ENCODE assay signal across 1 cellular context in genomic region chr20:62523473-62524203, GRCh38.
TF ChIP-seq lines count a peak whose summit lies in the region.

No MANE protein-coding gene starts in this region.

TF ChIP-seq in K562, 482 proteins besides CTCF, POLR2A, EP300 and RAD21 (continued from another document):
- TF ChIP-seq CLOCK (CRISPR knock-in tag; IDR thresholded peaks at IDR 0.05; ENCODE audit: borderline replicate concordance) (no peak), E2F6 (IDR thresholded peaks at IDR 0.05; ENCODE audit: borderline replicate concordance in 1 of 2, extremely low read depth in 1 of 2, insufficient read depth in 1 of 2, insufficient read length in 1 of 2, low read depth in 1 of 2, low read length in 1 of 2, poor library complexity in 1 of 2, severe bottlenecking in 1 of 2) (peak; percentile 11 to 26), CTBP1 (IDR thresholded peaks at IDR 0.05; ENCODE audit: borderline replicate concordance) (peak; percentile 82), ADNP (tag; IDR thresholded peaks at IDR 0.05) (no peak), SMARCA4 (IDR thresholded peaks at IDR 0.05) (peak; percentile 27; the same call in 1 of the 2 replicates), NFE2 (IDR thresholded peaks at IDR 0.05; ENCODE audit: low read depth) (peak; percentile 35; the same call in 1 of the 2 replicates), MNT (conservative IDR thresholded peaks at IDR 0.05) (0 out of 4 replicates have a peak, but pooled peaks of 1 of the 2 experiments have one; percentile 27), TBP (optimal IDR thresholded peaks at IDR 0.05; ENCODE audit: low read depth, low read length) (peak; percentile 74), ESRRA (IDR thresholded peaks at IDR 0.05; ENCODE audit: borderline replicate concordance, low read depth) (peak; percentile 87), FOXA3 (CRISPR knock-in tag; conservative IDR thresholded peaks at IDR 0.05 in 1 of 2, IDR thresholded peaks at IDR 0.05 in 1 of 2) (no peak), ZHX1 (conservative IDR thresholded peaks at IDR 0.05; ENCODE audit: low read length) (no peak), L3MBTL2 (IDR thresholded peaks at IDR 0.05) (peak; percentile 64), RCOR1 (IDR thresholded peaks at IDR 0.05; ENCODE audit: borderline replicate concordance in 1 of 2, low read depth in 2 of 2, low read length in 2 of 2) (peak in 1 of 2 experiments; percentile 81; a peak in 1 of 4 replicates), MEF2D (tag; conservative IDR thresholded peaks at IDR 0.05; ENCODE audit: low read depth) (no peak), NRF1 (conservative IDR thresholded peaks at IDR 0.05 in 1 of 2, IDR thresholded peaks at IDR 0.05 in 1 of 2) (peak in 1 of 2 experiments; percentile 25; a peak in 2 of 4 replicates), TOE1 (IDR thresholded peaks at IDR 0.05; ENCODE audit: borderline replicate concordance) (0 out of 2 replicates have a peak, but pooled peaks have one; percentile 20), TOE1 (CRISPR knock-in tag; IDR thresholded peaks at IDR 0.05; ENCODE audit: borderline replicate concordance, low read depth) (no peak), ZNF717 (CRISPR knock-in tag; IDR thresholded peaks at IDR 0.05) (no peak), NFIC (IDR thresholded peaks at IDR 0.05) (no peak), RBFOX2 (IDR thresholded peaks at IDR 0.05; ENCODE audit: low read depth, low read length) (peak; percentile 81), TAF1 (IDR thresholded peaks at IDR 0.05; ENCODE audit: control insufficient read depth, extremely low read depth, insufficient read depth, low read length, severe bottlenecking) (peak; percentile 60), E2F1 (CRISPR knock-in tag; IDR thresholded peaks at IDR 0.05) (peak; percentile 62; the same call in 1 of the 2 replicates), PPARD (CRISPR knock-in tag; IDR thresholded peaks at IDR 0.05) (no peak), PML (IDR thresholded peaks at IDR 0.05; ENCODE audit: low read length) (peak; percentile 49; the same call in 1 of the 2 replicates), POLR2B (IDR thresholded peaks at IDR 0.05; ENCODE audit: low read depth, partially characterized antibody) (peak; percentile 76), ZNF224 (CRISPR knock-in tag; IDR thresholded peaks at IDR 0.05) (no peak), ILK (tag; IDR thresholded peaks at IDR 0.05; ENCODE audit: borderline replicate concordance, low read depth) (no peak), STAT6 (CRISPR knock-in tag; IDR thresholded peaks at IDR 0.05) (no peak; the same call in 1 of the 2 replicates), MAX (CRISPR knock-in tag; IDR thresholded peaks at IDR 0.05) (peak; percentile 41; the same call in 1 of the 2 replicates), POLR3A (IDR thresholded peaks at IDR 0.05; ENCODE audit: borderline replicate concordance, extremely low read depth, insufficient read depth, insufficient read length) (no peak), BHLHE40 (IDR thresholded peaks at IDR 0.05; ENCODE audit: low read length) (peak; percentile 39), CREM (IDR thresholded peaks at IDR 0.05; ENCODE audit: low read depth) (peak; percentile 49; the same call in 1 of the 2 replicates)
